Comparison of ENCODE assay signal across 1 cellular context in genomic region chr4:70704333-70705145, GRCh38.
TF ChIP-seq lines count a peak whose summit lies in the region.

No MANE protein-coding gene starts in this region.

TF ChIP-seq in HepG2, 621 proteins besides CTCF, POLR2A, EP300 and RAD21 (continued from another document and continues in another):
- TF ChIP-seq TRIM22 (IDR thresholded peaks at IDR 0.05) (no peak), ZBTB39 (CRISPR knock-in tag; IDR thresholded peaks at IDR 0.05) (peak; percentile 40; the same call in 1 of the 2 replicates), TFAP4 (IDR thresholded peaks at IDR 0.05; ENCODE audit: borderline replicate concordance, low read depth) (peak; percentile 76; the same call in 1 of the 2 replicates), ZSCAN22 (CRISPR knock-in tag; IDR thresholded peaks at IDR 0.05) (no peak), ZBTB2 (CRISPR knock-in tag; IDR thresholded peaks at IDR 0.05; ENCODE audit: low read depth) (peak; percentile 81), NR3C1 (CRISPR knock-in tag; IDR thresholded peaks at IDR 0.05) (no peak), ZSCAN21 (CRISPR knock-in tag; IDR thresholded peaks at IDR 0.05; ENCODE audit: borderline replicate concordance) (peak; percentile 79), ZFP41 (CRISPR knock-in tag; IDR thresholded peaks at IDR 0.05; ENCODE audit: borderline replicate concordance) (0 out of 2 replicates have a peak, but pooled peaks have one; percentile 39), RNF2 (conservative IDR thresholded peaks at IDR 0.05; ENCODE audit: low read depth) (no peak), DDIT3 (CRISPR knock-in tag; IDR thresholded peaks at IDR 0.05) (no peak), MXD3 (CRISPR knock-in tag; IDR thresholded peaks at IDR 0.05) (peak; percentile 16; the same call in 1 of the 2 replicates), HOXD1 (CRISPR knock-in tag; IDR thresholded peaks at IDR 0.05) (no peak), ISL2 (CRISPR knock-in tag; IDR thresholded peaks at IDR 0.05) (0 out of 2 replicates have a peak, but pooled peaks have one; percentile 16), MTERF4 (CRISPR knock-in tag; IDR thresholded peaks at IDR 0.05) (no peak; the same call in 1 of the 2 replicates), ZNF687 (CRISPR knock-in tag; IDR thresholded peaks at IDR 0.05) (peak; percentile 47; the same call in 1 of the 2 replicates), KDM3A (CRISPR knock-in tag; IDR thresholded peaks at IDR 0.05; ENCODE audit: low read depth) (no peak), RXRA (CRISPR knock-in tag; IDR thresholded peaks at IDR 0.05) (0 out of 2 replicates have a peak, but pooled peaks have one; percentile 35), ZNF281 (CRISPR knock-in tag; IDR thresholded peaks at IDR 0.05; ENCODE audit: borderline replicate concordance) (no peak), PRDM15 (CRISPR knock-in tag; IDR thresholded peaks at IDR 0.05) (peak; percentile 53; the same call in 1 of the 2 replicates), PRPF4 (IDR thresholded peaks at IDR 0.05; ENCODE audit: low read depth, low read length, poor library complexity, severe bottlenecking) (no peak), SKIL (CRISPR knock-in tag; IDR thresholded peaks at IDR 0.05; ENCODE audit: borderline replicate concordance) (no peak), ATF3 (CRISPR knock-in tag; IDR thresholded peaks at IDR 0.05) (no peak), ZNF768 (CRISPR knock-in tag; IDR thresholded peaks at IDR 0.05) (0 out of 2 replicates have a peak, but pooled peaks have one; percentile 7), ZHX1 (CRISPR knock-in tag; IDR thresholded peaks at IDR 0.05; ENCODE audit: low read depth) (0 out of 2 replicates have a peak, but pooled peaks have one; percentile 16), FOXA3 (CRISPR knock-in tag; IDR thresholded peaks at IDR 0.05) (0 out of 2 replicates have a peak, but pooled peaks have one; percentile 16)
